In genomic region chr1:220317161-220317560, GRCh38 we compare ENCODE assay signal across 27 cellular contexts.
"Had no signal": no experiment of that assay in that cellular context is flagged by ENCODE, and none has a peak within 500 bp of the region (broad histone marks: within the 10 kb centered on the region; RNA-seq: fewer than 3 reads in every experiment).

No MANE protein-coding gene starts in this region.

- H3K9me3 ChIP-seq: stomach, suprapubic skin, testis, thoracic aorta, thyroid gland, tibial artery, tibial nerve, transverse colon, upper lobe of left lung, upper lobe of right lung, uterus, vagina had no signal

- H3K27ac ChIP-seq: stomach, suprapubic skin, testis, thoracic aorta, tibial artery, transverse colon, upper lobe of left lung, upper lobe of right lung, uterus, vagina had no signal

- H3K4me3 ChIP-seq: stomach, suprapubic skin, testis, thoracic aorta, thyroid gland, tibial artery, tibial nerve, transverse colon, upper lobe of left lung, upper lobe of right lung, uterus, vagina had no signal

- H3K4me1 ChIP-seq: stomach, testis, tibial artery, tibial nerve, transverse colon, upper lobe of left lung, upper lobe of right lung, uterus, vagina had no signal

- ATAC-seq: stimulated activated effector memory CD8-positive, alpha-beta T cell treated with anti-CD3 and anti-CD28 coated beads, Interleukin-12 subunit alpha, Interleukin-12 subunit beta, amount 100 ng/mL, for 72 hours; stimulated activated memory B cell treated with anti-CD40 and anti-IgM and Interleukin-4, amounts not matched to agents 10 μg/mL and 1 μg/mL and 100 μg/mL, for 72 hours; stimulated activated naive B cell treated with anti-CD40 and anti-IgM and Interleukin-4, amounts not matched to agents 10 μg/mL and 1 μg/mL and 100 μg/mL, for 72 hours; stimulated activated naive CD8-positive, alpha-beta T cell treated with anti-CD3 and anti-CD28 coated beads, Interleukin-15, amount 100 ng/mL, for 72 hours; stimulated activated naive CD8-positive, alpha-beta T cell treated with anti-CD3 and anti-CD28 coated beads, Interleukin-15, Interleukin-2, amounts not matched to agents 100 U/mL and 50 U/mL, for 24 hours; upper lobe of right lung had no signal

- H3K27me3 ChIP-seq: stomach, suprapubic skin, testis, thyroid gland, tibial artery, tibial nerve, transverse colon, upper lobe of left lung, uterus, vagina had no signal

- H3K36me3 ChIP-seq: stomach, suprapubic skin, thoracic aorta, thyroid gland, tibial artery, tibial nerve, transverse colon, upper lobe of left lung, upper lobe of right lung, uterus, vagina had no signal

- DNase-seq: stimulated activated CD4-positive, alpha-beta T cell treated with anti-CD3 and anti-CD28 coated beads, Interleukin-2, amount 100 ng/mL, for 48 hours; stimulated activated CD4-positive, alpha-beta T cell treated with anti-CD3 and anti-CD28 coated beads, Interleukin-4, amount 100 ng/mL, for 1 hour; stimulated activated CD4-positive, alpha-beta T cell treated with anti-CD3 and anti-CD28 coated beads, Interleukin-4, amount 100 ng/mL, for 24 hours; stimulated activated CD4-positive, alpha-beta T cell treated with anti-CD3 and anti-CD28 coated beads, Interleukin-4, amount 100 ng/mL, for 4 hours; stimulated activated CD8-positive, alpha-beta memory T cell treated with anti-CD3 and anti-CD28 coated beads, Interleukin-4, amount 100 ng/mL, for 48 hours; stimulated activated naive B cell treated with anti-CD40 and anti-IgM and Interleukin-4, amounts not matched to agents 10 μg/mL and 1 μg/mL and 100 μg/mL, for 72 hours; stimulated activated naive CD4-positive, alpha-beta T cell; stimulated activated naive CD4-positive, alpha-beta T cell treated with Interleukin-2 at 50 U/mL for 16 hours; stimulated activated naive CD8-positive, alpha-beta T cell treated with anti-CD3 and anti-CD28 coated beads, Interleukin-15, amount 100 ng/mL, for 72 hours; stimulated activated naive CD8-positive, alpha-beta T cell treated with anti-CD3 and anti-CD28 coated beads, Interleukin-15, Interleukin-2, amounts not matched to agents 100 U/mL and 50 U/mL, for 24 hours; stomach; substantia nigra; testis; thyroid gland; tibial artery; transverse colon; trophoblast cell; upper lobe of left lung; upper lobe of right lung; uterus had no signal

- FAIRE-seq: urothelium cell line had no signal
